15 cellular contexts compared by ENCODE assay signal in the genomic region with DNA sequence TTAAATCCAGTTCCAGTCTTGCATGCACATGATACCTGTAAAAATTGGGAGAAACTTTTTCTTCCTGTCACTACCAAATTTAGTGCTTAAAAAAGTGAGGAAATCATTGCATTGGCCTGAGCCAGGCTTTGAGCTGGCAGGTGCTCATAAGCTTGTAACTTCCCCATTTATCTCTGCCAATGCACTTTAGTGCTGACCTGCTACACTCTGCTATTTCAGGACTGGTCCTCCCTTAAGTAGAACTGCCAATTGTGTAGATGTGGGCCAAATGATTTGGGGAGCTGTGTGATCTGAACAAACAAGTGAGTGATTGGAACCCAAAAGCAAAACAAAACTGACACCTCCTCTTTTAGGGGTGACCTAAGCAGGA. TPM values are rescaled to one million over a fixed set of nuclear protein-coding genes. Genes with fewer than 3 reads are reported as not detected.
DNase-seq lines count a peak whose midpoint lies in the region; ATAC-seq, FAIRE-seq and TF ChIP-seq lines count a peak whose summit lies in the region.
"Had no signal": no experiment of that assay in that cellular context is flagged by ENCODE, and none has a peak within 500 bp of the region (broad histone marks: within the 10 kb centered on the region; RNA-seq: fewer than 3 reads in every experiment).

No MANE protein-coding gene starts in this region.

- H3K4me1 ChIP-seq in H9 (ENCODE audit: insufficient read depth, low read length) (peaks cover 22% of the 10 kb centered on the region), heart right ventricle (peaks cover 5 to 33% (median 25%) of the 10 kb centered on the region in 9 donors), skeletal muscle satellite cell (ENCODE audit: control insufficient read depth, insufficient read depth, low read length) (peaks cover 11% of the 10 kb centered on the region), testis (no peaks in the 10 kb centered on the region)

- no peak overlapping the region for H2BK20ac ChIP-seq in H9 (ENCODE audit: low read depth, low read length, poor library complexity, severe bottlenecking)

- peak overlapping the region in 1 of 2 experiments; percentile 0; a peak in 1 of 5 replicates for H3K4me3 Mint-ChIP-seq in H9
- H3K4me3 Mint-ChIP-seq: activated naive CD8-positive, alpha-beta T cell treated with anti-CD3 and anti-CD28 coated beads, Interleukin-2, amount 10 ng/mL, durations not matched to agents 7 days and 5 days had no signal

- no peaks in the 10 kb centered on the region for H4K20me1 ChIP-seq in H9 (ENCODE audit: control insufficient read depth, insufficient read depth, insufficient read length)

- H3K4me3 ChIP-seq in heart right ventricle = peak overlapping the region in 1 of 10 donors; percentile 18
- no peak overlapping the region for H3K4me3 ChIP-seq in skeletal muscle satellite cell (ENCODE audit: low read length)
- no peak overlapping the region for H3K4me3 ChIP-seq in testis
- H3K4me3 ChIP-seq: BLaER1 had no signal

- H3K4me1 Mint-ChIP-seq in H9 = peaks cover 74 to 76% of the 10 kb centered on the region in 2 experiments

- TF ChIP-seq CTCF in H9 (conservative IDR thresholded peaks at IDR 0.05) (no peak), heart right ventricle (IDR thresholded peaks at IDR 0.05) (no peak), testis (IDR thresholded peaks at IDR 0.05) (no peak)

- no peak overlapping the region for H4K91ac ChIP-seq in H9 (ENCODE audit: insufficient read length, low read depth, low read length)

- H2BK120ac ChIP-seq in H9 (ENCODE audit: low read depth, low read length, poor library complexity, severe bottlenecking) = no peak overlapping the region

- H4K5ac ChIP-seq in H9 (ENCODE audit: insufficient read length, low read depth, low read length) = no peak overlapping the region

- no peak overlapping the region for H2AFZ ChIP-seq in H9 (ENCODE audit: low read length)

- no peak overlapping the region for H3K14ac ChIP-seq in H9 (ENCODE audit: insufficient read depth, low read length)

- peaks cover 2% of the 10 kb centered on the region for H3K23me2 ChIP-seq in H9 (ENCODE audit: insufficient read length, low read depth, low read length, poor library complexity, severe bottlenecking)

- no peak for TF ChIP-seq POLR2A in testis (IDR thresholded peaks at IDR 0.05)

- H3K27me3 Mint-ChIP-seq in H9 (ENCODE audit: low read depth) = no peaks in the 10 kb centered on the region
- H3K27me3 Mint-ChIP-seq: activated naive CD8-positive, alpha-beta T cell treated with anti-CD3 and anti-CD28 coated beads, Interleukin-2, amount 10 ng/mL, durations not matched to agents 7 days and 5 days had no signal

- H3K27me3 ChIP-seq in H9 (ENCODE audit: insufficient read depth, low read length) = no peaks in the 10 kb centered on the region
- no peaks in the 10 kb centered on the region for H3K27me3 ChIP-seq in heart right ventricle
- no peaks in the 10 kb centered on the region for H3K27me3 ChIP-seq in skeletal muscle satellite cell (ENCODE audit: control insufficient read depth, insufficient read depth, low read length)
- H3K27me3 ChIP-seq in testis = no peaks in the 10 kb centered on the region
- H3K27me3 ChIP-seq: BLaER1 had no signal

- peak overlapping the region; percentile 93 for H3K27ac ChIP-seq in H9 (ENCODE audit: insufficient read length, low read depth, low read length)
- peak overlapping the region in 8 of 10 donors; percentile 8 to 78 (median 62) for H3K27ac ChIP-seq in heart right ventricle
- no peak overlapping the region for H3K27ac ChIP-seq in testis
- H3K27ac ChIP-seq: BLaER1 had no signal

- H3K56ac ChIP-seq in H9 (ENCODE audit: insufficient read length, low read depth, low read length) = no peak overlapping the region

- DNase-seq in H9 (no peak), SKM-1 (lab: John Stamatoyannopoulos, UW; ENCODE audit: unreplicated experiment) (peak; percentile 12), heart right ventricle (no peak), HTR-8/SVneo (ENCODE audit: insufficient read length, low spot score) (no peak), testis (no peak)
- DNase-seq: activated CD4-positive, CD25-positive, alpha-beta regulatory T cell treated with anti-CD3 and anti-CD28 coated beads, Interleukin-2, amount 50 U/mL, for 72 hours; activated naive CD8-positive, alpha-beta T cell treated with anti-CD3 and anti-CD28 coated beads, Interleukin-2, amount 10 ng/mL, durations not matched to agents 7 days and 5 days; cortex of kidney; NCI-H1092 treated with DMSO at 0.1 percent for 48 hours; NCI-H345; stimulated activated CD4-positive, alpha-beta T cell treated with anti-CD3 and anti-CD28 coated beads, Interleukin-2, amount 100 ng/mL, for 24 hours had no signal

- no peak overlapping the region for H2AK5ac ChIP-seq in H9 (ENCODE audit: insufficient read length, low read length)

- H3K9ac ChIP-seq in H9 (ENCODE audit: extremely low read depth, insufficient read length, low read length) = no peak overlapping the region
- no peak overlapping the region for H3K9ac ChIP-seq in skeletal muscle satellite cell (ENCODE audit: low read depth, low read length)
- H3K9ac ChIP-seq: BLaER1 had no signal

- ATAC-seq in heart right ventricle (peak; percentile 62 to 89 (median 81)), HG03196 (IDR thresholded peaks at IDR 0.05; ENCODE audit: unreplicated experiment) (no peak), HG03280 (IDR thresholded peaks at IDR 0.05; ENCODE audit: unreplicated experiment) (no peak)

- H3K36me3 Mint-ChIP-seq in H9 (ENCODE audit: insufficient read depth in 1 of 3, low read depth in 3 of 3) = peaks cover 21 to 57% (median 37%) of the 10 kb centered on the region in 3 experiments

- H3K36me3 ChIP-seq in heart right ventricle (peaks cover 0 to 22% (median 0%) of the 10 kb centered on the region in 9 donors), skeletal muscle satellite cell (ENCODE audit: insufficient read depth, low read length) (peaks cover 2% of the 10 kb centered on the region), testis (ENCODE audit: low read depth, missing control alignments) (no peaks in the 10 kb centered on the region)

- H3K9me3 Mint-ChIP-seq in H9 = no peaks in the 10 kb centered on the region
- H3K9me3 Mint-ChIP-seq: activated naive CD8-positive, alpha-beta T cell treated with anti-CD3 and anti-CD28 coated beads, Interleukin-2, amount 10 ng/mL, durations not matched to agents 7 days and 5 days had no signal

- no peak overlapping the region for H4K8ac ChIP-seq in H9 (replicated peaks; ENCODE audit: insufficient read length, low read depth, low read length)

- intact Hi-C loops in heart right ventricle (cut with DNase I) (loop anchor here in 5 of 10 donors (5.0 to 10.0 kb wide), 4 partner anchors 50 to 262 kb away; partner anchors contain the start of gene ZNF827 (in 2 of the 5)), testis (cut with DNase I; ENCODE audit: low total_unique reads) (no loop called here)

- no peak overlapping the region for H2BK15ac ChIP-seq in H9 (ENCODE audit: low read depth, low read length)

- no peak overlapping the region for H3K23ac ChIP-seq in H9 (ENCODE audit: insufficient read length, low read depth, low read length)

- H3K27ac Mint-ChIP-seq in H9 = peak overlapping the region in 2 of 3 experiments; percentile 59 to 85; a peak in 3 of 7 replicates
- H3K27ac Mint-ChIP-seq: activated naive CD8-positive, alpha-beta T cell treated with anti-CD3 and anti-CD28 coated beads, Interleukin-2, amount 10 ng/mL, durations not matched to agents 7 days and 5 days had no signal

- H3K9me3 ChIP-seq in H9 (ENCODE audit: control insufficient read depth, low read depth, low read length) (no peaks in the 10 kb centered on the region), heart right ventricle (no peaks in the 10 kb centered on the region), skeletal muscle satellite cell (replicated peaks; ENCODE audit: low read length) (no peaks in the 10 kb centered on the region), testis (no peaks in the 10 kb centered on the region)
- H3K9me3 ChIP-seq: BLaER1 had no signal

- no peak overlapping the region for H3K18ac ChIP-seq in H9 (ENCODE audit: insufficient read length, low read depth, low read length)

- H2BK12ac ChIP-seq in H9 (ENCODE audit: insufficient read length, low read depth, low read length) = no peak overlapping the region

- H3K79me2 ChIP-seq in H9 (ENCODE audit: insufficient read depth, low read length) = peaks cover 2% of the 10 kb centered on the region; the same call in 1 of the 2 replicates

- H2BK5ac ChIP-seq in H9 (ENCODE audit: insufficient read length, low read length) = no peak overlapping the region

- H3K4me2 ChIP-seq in H9 (ENCODE audit: insufficient read depth, insufficient read length, low read length) (peak overlapping the region; percentile 52), skeletal muscle satellite cell (ENCODE audit: low read length) (peak overlapping the region; percentile 30)
- H3K4me2 ChIP-seq: BLaER1 had no signal

- no peaks in the 10 kb centered on the region for H3K79me1 ChIP-seq in H9 (ENCODE audit: insufficient read depth, low read depth, low read length, poor library complexity, severe bottlenecking)

- H3K4ac ChIP-seq in H9 (ENCODE audit: low read depth, low read length) = no peak overlapping the region

- FAIRE-seq in HTR-8/SVneo (lab: Jason Lieb, UNC) = no peak

- no peak overlapping the region for H3T11ph ChIP-seq in H9 (ENCODE audit: low read length)

RNA-seq across cellular contexts. Expression of gene ZNF827, which starts 51.8 kb away (rescaled TPM):
- total RNA-seq in H9 (2021) = 28.4 and 29.4 TPM in 2 replicates
- 10 to 100 TPM; 11.7 to 33.9 (median 22.4) TPM for total RNA-seq in heart right ventricle
- polyA plus RNA-seq in heart right ventricle = 1 to 10 TPM; 3.8 to 7.2 TPM
- 2.5 and 6.1 TPM in 2 replicates for total RNA-seq in skeletal muscle satellite cell (2012; rRNA removed)
- 10 to 100 TPM; 37.5 to 46.8 TPM for total RNA-seq in testis
- 13.9 TPM for polyA plus RNA-seq in testis (ENCODE audit: insufficient read depth, low read depth, low replicate concordance)

Comparison
In these comparisons a context has a peak if more than half of its experiments do, and no peak if none do; other contexts are left out.
1. H3K27ac ChIP-seq: peak in H9 (single experiment) and heart right ventricle (8 of 10); none in testis (0 of 2).
2. ATAC-seq: peak in heart right ventricle (8 of 8); none in HG03196 (single experiment) and HG03280 (single experiment).